8 cellular contexts compared by ENCODE assay signal in genomic region chr19:3163230-3163886, GRCh38. TPM values are rescaled to one million over a fixed set of nuclear protein-coding genes. Genes with fewer than 3 reads are reported as not detected.
DNase-seq lines count a peak whose midpoint lies in the region; ATAC-seq and TF ChIP-seq lines count a peak whose summit lies in the region.

No MANE protein-coding gene starts in this region.

- H3K27me3 ChIP-seq in CD4-positive, CD25-positive, alpha-beta regulatory T cell (ENCODE audit: control insufficient read depth, insufficient read depth, low read length) = no peaks in the 10 kb centered on the region

- H3K9me3 Mint-ChIP-seq in CD4-positive, CD25-positive, alpha-beta regulatory T cell = peaks cover 0 to 3% (median 0%) of the 10 kb centered on the region in 7 donors
- H3K9me3 Mint-ChIP-seq in activated CD8-positive, alpha-beta T cell treated with anti-CD3 and anti-CD28 coated beads for 36 hours = peaks cover 12% of the 10 kb centered on the region
- H3K9me3 Mint-ChIP-seq in effector memory CD8-positive, alpha-beta T cell = peaks cover 0 to 3% of the 10 kb centered on the region in 2 donors
- H3K9me3 Mint-ChIP-seq in mesothelial cell of epicardium = peaks cover 7% of the 10 kb centered on the region
- H3K9me3 Mint-ChIP-seq in stimulated activated naive B cell treated with anti-CD40 and anti-IgM and Interleukin-4, amounts not matched to agents 10 μg/mL and 1 μg/mL and 100 μg/mL, for 72 hours = peaks cover 4% of the 10 kb centered on the region in 2 donors

- DNase-seq in CD4-positive, CD25-positive, alpha-beta regulatory T cell = peak; percentile 57 to 80 (median 71)
- peak; percentile 15 for DNase-seq in NCI-H748 treated with DMSO at 0.1 percent for 48 hours (lab: John Stamatoyannopoulos, UW)
- peak; percentile 74 for DNase-seq in activated CD8-positive, alpha-beta T cell treated with anti-CD3 and anti-CD28 coated beads for 36 hours
- DNase-seq in effector memory CD8-positive, alpha-beta T cell = peak; percentile 61 to 71 (median 68)
- peak; percentile 55 to 76 for DNase-seq in mesothelial cell of epicardium (ENCODE audit: low spot score in 2 of 2, unreplicated experiment in 2 of 2)
- DNase-seq in stimulated activated naive B cell treated with anti-CD40 and anti-IgM and Interleukin-4, amounts not matched to agents 10 μg/mL and 1 μg/mL and 100 μg/mL, for 72 hours = peak; percentile 64
- DNase-seq in mucosa of gallbladder (ENCODE audit: low spot score) = no peak

- H3K4me1 Mint-ChIP-seq in CD4-positive, CD25-positive, alpha-beta regulatory T cell = peaks cover 0 to 28% (median 18%) of the 10 kb centered on the region in 4 donors
- peaks cover 18% of the 10 kb centered on the region for H3K4me1 Mint-ChIP-seq in activated CD8-positive, alpha-beta T cell treated with anti-CD3 and anti-CD28 coated beads for 36 hours (ENCODE audit: low read depth)
- peaks cover 12% of the 10 kb centered on the region in 2 donors for H3K4me1 Mint-ChIP-seq in effector memory CD8-positive, alpha-beta T cell (ENCODE audit: low read depth in 2 of 2)
- H3K4me1 Mint-ChIP-seq in mesothelial cell of epicardium = peaks cover 5% of the 10 kb centered on the region
- H3K4me1 Mint-ChIP-seq in stimulated activated naive B cell treated with anti-CD40 and anti-IgM and Interleukin-4, amounts not matched to agents 10 μg/mL and 1 μg/mL and 100 μg/mL, for 72 hours = peaks cover 16 to 43% of the 10 kb centered on the region in 2 donors

- POLR2A ChIA-PET in activated CD8-positive, alpha-beta T cell treated with anti-CD3 and anti-CD28 coated beads for 36 hours (lab: Charles Lee) = interaction anchor here (1.0 to 1.6 kb wide), 2 partner anchors 28 to 31 kb away, joined by 3 to 4 read pairs; partner anchors contain the start of gene GNA15

- H3K9me3 ChIP-seq in CD4-positive, CD25-positive, alpha-beta regulatory T cell (ENCODE audit: control insufficient read depth in 2 of 2, low read length in 2 of 2) = no peaks in the 10 kb centered on the region

- H3K36me3 ChIP-seq in CD4-positive, CD25-positive, alpha-beta regulatory T cell (ENCODE audit: control insufficient read depth, insufficient read depth, low read length) = no peaks in the 10 kb centered on the region

- no peaks in the 10 kb centered on the region for H3K27me3 Mint-ChIP-seq in CD4-positive, CD25-positive, alpha-beta regulatory T cell
- no peaks in the 10 kb centered on the region for H3K27me3 Mint-ChIP-seq in activated CD8-positive, alpha-beta T cell treated with anti-CD3 and anti-CD28 coated beads for 36 hours
- no peaks in the 10 kb centered on the region for H3K27me3 Mint-ChIP-seq in effector memory CD8-positive, alpha-beta T cell
- H3K27me3 Mint-ChIP-seq in mesothelial cell of epicardium (ENCODE audit: low read depth) = peaks cover 16% of the 10 kb centered on the region
- no peaks in the 10 kb centered on the region for H3K27me3 Mint-ChIP-seq in stimulated activated naive B cell treated with anti-CD40 and anti-IgM and Interleukin-4, amounts not matched to agents 10 μg/mL and 1 μg/mL and 100 μg/mL, for 72 hours

- H3K27ac ChIP-seq in CD4-positive, CD25-positive, alpha-beta regulatory T cell (ENCODE audit: insufficient read depth, low read length, poor library complexity, severe bottlenecking) = no peak overlapping the region

- peaks cover 7% of the 10 kb centered on the region for H3K36me3 Mint-ChIP-seq in CD4-positive, CD25-positive, alpha-beta regulatory T cell
- peaks cover 23% of the 10 kb centered on the region for H3K36me3 Mint-ChIP-seq in activated CD8-positive, alpha-beta T cell treated with anti-CD3 and anti-CD28 coated beads for 36 hours (ENCODE audit: low read depth)
- H3K36me3 Mint-ChIP-seq in effector memory CD8-positive, alpha-beta T cell (ENCODE audit: insufficient read depth) = peaks cover 31% of the 10 kb centered on the region
- no peaks in the 10 kb centered on the region for H3K36me3 Mint-ChIP-seq in mesothelial cell of epicardium
- H3K36me3 Mint-ChIP-seq in stimulated activated naive B cell treated with anti-CD40 and anti-IgM and Interleukin-4, amounts not matched to agents 10 μg/mL and 1 μg/mL and 100 μg/mL, for 72 hours = peaks cover 8 to 10% of the 10 kb centered on the region in 2 donors

- no peak overlapping the region for H3K4me3 ChIP-seq in CD4-positive, CD25-positive, alpha-beta regulatory T cell (ENCODE audit: low read depth, low read length)

- CTCF ChIA-PET in activated CD8-positive, alpha-beta T cell treated with anti-CD3 and anti-CD28 coated beads for 36 hours (lab: Charles Lee) = interaction anchor here (0.6 to 10.5 kb wide), 20 partner anchors 8 to 205 kb away, joined by 3 to 137 read pairs (median 4); partner anchors contain the start of gene TLE5

- peak; percentile 81 to 87 for ATAC-seq in CD4-positive, CD25-positive, alpha-beta regulatory T cell (ENCODE audit: low read depth in 2 of 2)
- peak; percentile 68 for ATAC-seq in HG03139 (IDR thresholded peaks at IDR 0.05; ENCODE audit: unreplicated experiment)
- peak; percentile 88 for ATAC-seq in activated CD8-positive, alpha-beta T cell treated with anti-CD3 and anti-CD28 coated beads for 36 hours
- ATAC-seq in effector memory CD8-positive, alpha-beta T cell (replicated peaks) = peak; percentile 94
- ATAC-seq in stimulated activated naive B cell treated with anti-CD40 and anti-IgM and Interleukin-4, amounts not matched to agents 10 μg/mL and 1 μg/mL and 100 μg/mL, for 72 hours (replicated peaks) = peak; percentile 94 to 95

- TF ChIP-seq CTCF in activated CD8-positive, alpha-beta T cell treated with anti-CD3 and anti-CD28 coated beads for 36 hours (IDR thresholded peaks at IDR 0.05) = peak; percentile 97
- peak; percentile 85 for TF ChIP-seq CTCF in mesothelial cell of epicardium (IDR thresholded peaks at IDR 0.05; ENCODE audit: unreplicated experiment)

- intact Hi-C loops in activated CD8-positive, alpha-beta T cell treated with anti-CD3 and anti-CD28 coated beads for 36 hours (cut with micrococcal nuclease) = loop anchor here (5.0 kb wide), 1 partner anchor 36 kb away; no protein-coding TSS in a partner anchor

- H3K4me3 Mint-ChIP-seq in CD4-positive, CD25-positive, alpha-beta regulatory T cell = peak overlapping the region in 1 of 4 donors; percentile 9
- H3K4me3 Mint-ChIP-seq in activated CD8-positive, alpha-beta T cell treated with anti-CD3 and anti-CD28 coated beads for 36 hours = no peak overlapping the region
- H3K4me3 Mint-ChIP-seq in effector memory CD8-positive, alpha-beta T cell = no peak overlapping the region
- peak overlapping the region; percentile 36 for H3K4me3 Mint-ChIP-seq in mesothelial cell of epicardium
- peak overlapping the region in 1 of 2 donors; percentile 35 for H3K4me3 Mint-ChIP-seq in stimulated activated naive B cell treated with anti-CD40 and anti-IgM and Interleukin-4, amounts not matched to agents 10 μg/mL and 1 μg/mL and 100 μg/mL, for 72 hours

- peaks cover 15% of the 10 kb centered on the region for H3K4me1 ChIP-seq in CD4-positive, CD25-positive, alpha-beta regulatory T cell (ENCODE audit: control insufficient read depth, insufficient read depth, low read length, poor library complexity, severe bottlenecking)

- H3K27ac Mint-ChIP-seq in CD4-positive, CD25-positive, alpha-beta regulatory T cell = peak overlapping the region in 2 of 3 donors; percentile 75 to 84
- no peak overlapping the region for H3K27ac Mint-ChIP-seq in activated CD8-positive, alpha-beta T cell treated with anti-CD3 and anti-CD28 coated beads for 36 hours
- H3K27ac Mint-ChIP-seq in effector memory CD8-positive, alpha-beta T cell = no peak overlapping the region
- no peak overlapping the region for H3K27ac Mint-ChIP-seq in mesothelial cell of epicardium
- peak overlapping the region; percentile 47 for H3K27ac Mint-ChIP-seq in stimulated activated naive B cell treated with anti-CD40 and anti-IgM and Interleukin-4, amounts not matched to agents 10 μg/mL and 1 μg/mL and 100 μg/mL, for 72 hours

RNA-seq across cellular contexts. Expression of gene S1PR4, which starts 15.2 kb away (rescaled TPM):
- total RNA-seq in CD4-positive, CD25-positive, alpha-beta regulatory T cell = 159 TPM
- polyA plus RNA-seq in CD4-positive, CD25-positive, alpha-beta regulatory T cell = 100 to 1,000 TPM; 706 to 902 (median 799) TPM
- 10 to 100 TPM; 48.5 to 51.9 TPM for total RNA-seq in activated CD8-positive, alpha-beta T cell treated with anti-CD3 and anti-CD28 coated beads for 36 hours
- total RNA-seq in mesothelial cell of epicardium (not detected in 3 replicates), mucosa of gallbladder (2.4 TPM)

RNA-seq across cellular contexts. Expression of gene NCLN, which starts 22.4 kb away (rescaled TPM):
- total RNA-seq in CD4-positive, CD25-positive, alpha-beta regulatory T cell = 48.0 TPM
- 10 to 100 TPM; 13.3 to 30.8 (median 20.4) TPM for polyA plus RNA-seq in CD4-positive, CD25-positive, alpha-beta regulatory T cell
- 10 to 100 TPM; 55.9 to 56.8 TPM for total RNA-seq in activated CD8-positive, alpha-beta T cell treated with anti-CD3 and anti-CD28 coated beads for 36 hours
- total RNA-seq in mesothelial cell of epicardium (51.2 to 53.0 TPM (median 51.5 TPM) in 3 replicates), mucosa of gallbladder (44.9 TPM)

RNA-seq across cellular contexts. Expression of gene GNA15, which starts 27.5 kb away (rescaled TPM):
- total RNA-seq in CD4-positive, CD25-positive, alpha-beta regulatory T cell = 43.0 TPM
- 1 to 10 TPM; 4.1 to 8.0 (median 6.2) TPM for polyA plus RNA-seq in CD4-positive, CD25-positive, alpha-beta regulatory T cell
- 10 to 100 TPM; 44.1 to 45.5 TPM for total RNA-seq in activated CD8-positive, alpha-beta T cell treated with anti-CD3 and anti-CD28 coated beads for 36 hours
- total RNA-seq in mesothelial cell of epicardium (0.09 to 0.13 TPM (median 0.13 TPM) in 3 replicates), mucosa of gallbladder (6.4 TPM)

Comparison
In these comparisons a context has a peak if more than half of its experiments do, and no peak if none do; other contexts are left out.
1. H3K27ac Mint-ChIP-seq: peak in CD4-positive, CD25-positive, alpha-beta regulatory T cell (2 of 3) and stimulated activated naive B cell treated with anti-CD40 and anti-IgM and Interleukin-4, amounts not matched to agents 10 μg/mL and 1 μg/mL and 100 μg/mL, for 72 hours (single experiment); none in activated CD8-positive, alpha-beta T cell treated with anti-CD3 and anti-CD28 coated beads for 36 hours (single experiment), effector memory CD8-positive, alpha-beta T cell (0 of 2) and mesothelial cell of epicardium (single experiment).
2. RNA of gene S1PR4, which starts 15.2 kb away (total RNA-seq): 159 TPM in CD4-positive, CD25-positive, alpha-beta regulatory T cell (single experiment) and 48.5 to 51.9 TPM in activated CD8-positive, alpha-beta T cell treated with anti-CD3 and anti-CD28 coated beads for 36 hours; 2.4 TPM in mucosa of gallbladder (single experiment) and not detected in mesothelial cell of epicardium; every median in the first group is over 10 times any median in the second.
3. Peak in every context shown above with its lines, with median percentiles within 50 percentile points of each other: ATAC-seq.